ENCODE assay signal across 16 cellular contexts in the genomic region with DNA sequence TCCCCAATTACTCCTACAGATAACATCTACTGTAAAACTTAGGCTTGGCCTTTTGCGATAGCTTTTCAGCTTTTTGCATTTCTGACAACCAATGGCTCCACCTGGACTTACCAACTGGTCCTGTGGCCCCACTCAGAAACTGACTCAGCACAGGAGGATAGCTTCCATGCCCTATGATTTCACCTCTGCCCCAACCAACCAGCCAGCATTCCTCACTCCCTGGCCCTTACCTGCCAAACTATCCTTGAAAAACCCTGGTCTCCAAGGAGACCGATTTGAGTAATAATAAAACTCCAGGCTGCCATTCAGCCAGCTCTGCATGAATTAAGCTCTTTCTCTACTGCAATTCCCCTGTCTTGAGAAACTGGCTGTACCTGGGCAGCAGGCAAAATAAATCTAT. TPM values are rescaled to one million over a fixed set of nuclear protein-coding genes. Genes with fewer than 3 reads are reported as not detected.
DNase-seq lines count a peak whose midpoint lies in the region; TF ChIP-seq lines count a peak whose summit lies in the region.
"Had no signal": no experiment of that assay in that cellular context is flagged by ENCODE, and none has a peak within 500 bp of the region (broad histone marks: within the 10 kb centered on the region; RNA-seq: fewer than 3 reads in every experiment).

No MANE protein-coding gene starts in this region.

- no peak overlapping the region for H3K27ac Mint-ChIP-seq in activated CD4-positive, alpha-beta T cell treated with anti-CD3 and anti-CD28 coated beads, Interleukin-2, amount 10 ng/mL, durations not matched to agents 7 days and 5 days
- H3K27ac Mint-ChIP-seq: T-cell had no signal

- H3K9me3 Mint-ChIP-seq in activated CD4-positive, alpha-beta T cell treated with anti-CD3 and anti-CD28 coated beads, Interleukin-2, amount 10 ng/mL, durations not matched to agents 7 days and 5 days, result no peaks in the 10 kb centered on the region
- H3K9me3 Mint-ChIP-seq: activated CD4-positive, alpha-beta T cell treated with anti-CD3 and anti-CD28 coated beads, Interleukin-2, amount 10 ng/mL, durations not matched to agents 24 days and 14 days; T-cell had no signal

- peaks cover 9 to 71% (median 20%) of the 10 kb centered on the region in 4 donors for H3K36me3 ChIP-seq in sigmoid colon

- no peak for TF ChIP-seq EP300 in sigmoid colon (IDR thresholded peaks at IDR 0.05)

- no peak overlapping the region for H3K4me3 Mint-ChIP-seq in activated CD4-positive, alpha-beta T cell treated with anti-CD3 and anti-CD28 coated beads, Interleukin-2, amount 10 ng/mL, durations not matched to agents 7 days and 5 days
- H3K4me3 Mint-ChIP-seq: activated CD4-positive, alpha-beta T cell treated with anti-CD3 and anti-CD28 coated beads, Interleukin-2, amount 10 ng/mL, durations not matched to agents 24 days and 14 days; T-cell had no signal

- CTCF ChIA-PET in activated CD4-positive, alpha-beta T cell treated with anti-CD3 and anti-CD28 coated beads, Interleukin-2, amount 10 ng/mL, durations not matched to agents 7 days and 5 days (lab: Charles Lee), result interaction anchor here (2.0 kb wide), 1 partner anchor 9 kb away, joined by 5 read pairs; no protein-coding TSS in a partner anchor

- no peaks in the 10 kb centered on the region for H3K9me3 ChIP-seq in sigmoid colon
- H3K9me3 ChIP-seq: ascending aorta, upper lobe of left lung had no signal

- no peaks in the 10 kb centered on the region for H3K27me3 ChIP-seq in sigmoid colon
- H3K27me3 ChIP-seq: ascending aorta, upper lobe of left lung had no signal

- peak overlapping the region in 1 of 4 donors; percentile 71 for H3K27ac ChIP-seq in sigmoid colon
- H3K27ac ChIP-seq: ascending aorta, upper lobe of left lung had no signal

- TF ChIP-seq POLR2A in sigmoid colon (IDR thresholded peaks at IDR 0.05), result no peak

- no peak overlapping the region for H3K4me3 ChIP-seq in sigmoid colon
- H3K4me3 ChIP-seq: ascending aorta, upper lobe of left lung had no signal

- POLR2A ChIA-PET in activated CD4-positive, alpha-beta T cell treated with anti-CD3 and anti-CD28 coated beads, Interleukin-2, amount 10 ng/mL, durations not matched to agents 7 days and 5 days (lab: Charles Lee), result interaction anchor here (0.6 kb wide), 1 partner anchor 154 kb away, joined by 3 read pairs; no protein-coding TSS in a partner anchor

- H3K27me3 Mint-ChIP-seq in activated CD4-positive, alpha-beta T cell treated with anti-CD3 and anti-CD28 coated beads, Interleukin-2, amount 10 ng/mL, durations not matched to agents 7 days and 5 days, result no peaks in the 10 kb centered on the region
- H3K27me3 Mint-ChIP-seq: activated CD4-positive, alpha-beta T cell treated with anti-CD3 and anti-CD28 coated beads, Interleukin-2, amount 10 ng/mL, durations not matched to agents 24 days and 14 days; T-cell had no signal

- TF ChIP-seq CTCF in sigmoid colon (IDR thresholded peaks at IDR 0.05), result no peak

- H3K36me3 Mint-ChIP-seq in activated CD4-positive, alpha-beta T cell treated with anti-CD3 and anti-CD28 coated beads, Interleukin-2, amount 10 ng/mL, durations not matched to agents 7 days and 5 days (ENCODE audit: low read depth), result peaks cover 19% of the 10 kb centered on the region

- 75 to 77% methylated on average over 2 of the region's 2 CpGs for WGBS in sigmoid colon, 2 donors

- peaks cover 0 to 36% (median 30%) of the 10 kb centered on the region in 4 donors for H3K4me1 ChIP-seq in sigmoid colon
- H3K4me1 ChIP-seq: ascending aorta had no signal

- intact Hi-C loops in sigmoid colon (cut with DNase I), result no loop called here

- DNase-seq in NCI-H2227 (lab: John Stamatoyannopoulos, UW; ENCODE audit: unreplicated experiment), result peak; percentile 11
- no peak for DNase-seq in NCI-H2227 treated with DMSO at 0.1 percent for 48 hours (lab: John Stamatoyannopoulos, UW)
- DNase-seq in astrocyte of the hippocampus (ENCODE audit: low read depth, low spot score), result peak; percentile 35
- peak; percentile 78 for DNase-seq in iPS DF 19.7 (ENCODE audit: low read depth, low spot score)
- DNase-seq in sigmoid colon, result peak; percentile 27
- no peak for DNase-seq in NCI-H187 (lab: John Stamatoyannopoulos, UW)
- no peak for DNase-seq in NCI-H510A treated with DMSO at 0.1 percent for 48 hours (lab: John Stamatoyannopoulos, UW)
- no peak for DNase-seq in activated CD4-positive, alpha-beta T cell treated with anti-CD3 and anti-CD28 coated beads, Interleukin-2, amount 10 ng/mL, durations not matched to agents 7 days and 5 days
- DNase-seq: activated CD4-positive, alpha-beta T cell treated with anti-CD3 and anti-CD28 coated beads, Interleukin-2, amount 10 ng/mL, durations not matched to agents 24 days and 14 days; effector memory CD4-positive, alpha-beta T cell; glutamatergic neuron; KG1; NCI-H2029; T-cell had no signal

- peaks cover 3% of the 10 kb centered on the region for H3K4me1 Mint-ChIP-seq in activated CD4-positive, alpha-beta T cell treated with anti-CD3 and anti-CD28 coated beads, Interleukin-2, amount 10 ng/mL, durations not matched to agents 7 days and 5 days
- H3K4me1 Mint-ChIP-seq: activated CD4-positive, alpha-beta T cell treated with anti-CD3 and anti-CD28 coated beads, Interleukin-2, amount 10 ng/mL, durations not matched to agents 24 days and 14 days; T-cell had no signal

RNA-seq across cellular contexts. Expression of a gene that starts 28.2 kb away (rescaled TPM):
- 100 to 1,000 TPM; 298 to 445 (median 376) TPM for total RNA-seq in sigmoid colon
- polyA plus RNA-seq in sigmoid colon, result 10 to 100 TPM; 19.2 to 58.0 (median 42.6) TPM
- total RNA-seq in activated CD4-positive, alpha-beta T cell treated with anti-CD3 and anti-CD28 coated beads, Interleukin-2, amount 10 ng/mL, durations not matched to agents 7 days and 5 days, result 1 to 10 TPM in 1 of 2 experiments, under 1 TPM in 1; 0.69 to 1.2 TPM

RNA-seq across cellular contexts. Expression of a gene that starts 40.8 kb away (rescaled TPM):
- 10 to 100 TPM; 31.4 to 43.7 (median 38.2) TPM for total RNA-seq in sigmoid colon
- polyA plus RNA-seq in sigmoid colon, result 10 to 100 TPM; 46.2 to 56.6 (median 55.7) TPM
- 10 to 100 TPM; 35.7 to 36.4 TPM for total RNA-seq in activated CD4-positive, alpha-beta T cell treated with anti-CD3 and anti-CD28 coated beads, Interleukin-2, amount 10 ng/mL, durations not matched to agents 7 days and 5 days

Comparison
In these comparisons a context has a peak if more than half of its experiments do, and no peak if none do; other contexts are left out.
1. DNase-seq: peak in NCI-H2227 (single experiment), astrocyte of the hippocampus (single experiment), iPS DF 19.7 (single experiment) and sigmoid colon (single experiment); none in NCI-H2227 treated with DMSO at 0.1 percent for 48 hours (single experiment), NCI-H187 (0 of 2), NCI-H510A treated with DMSO at 0.1 percent for 48 hours (single experiment) and activated CD4-positive, alpha-beta T cell treated with anti-CD3 and anti-CD28 coated beads, Interleukin-2, amount 10 ng/mL, durations not matched to agents 7 days and 5 days (single experiment).
2. RNA of a gene that starts 28.2 kb away (total RNA-seq): 298 to 445 TPM in sigmoid colon; 0.69 to 1.2 TPM in activated CD4-positive, alpha-beta T cell treated with anti-CD3 and anti-CD28 coated beads, Interleukin-2, amount 10 ng/mL, durations not matched to agents 7 days and 5 days; every median in the first group is over 100 times any median in the second.